In genomic region chr6:51398793-51399192, GRCh38 we compare ENCODE assay signal across 14 cellular contexts.
DNase-seq lines count a peak whose midpoint lies in the region; ATAC-seq, FAIRE-seq and TF ChIP-seq lines count a peak whose summit lies in the region.
"Had no signal": no experiment of that assay in that cellular context is flagged by ENCODE, and none has a peak within 500 bp of the region (broad histone marks: within the 10 kb centered on the region; RNA-seq: fewer than 3 reads in every experiment).

No MANE protein-coding gene starts in this region.

- CTCF ChIA-PET in HEK293 (lab: Yijun Ruan, JAX) (interaction anchor here (0.8 kb wide), 1 partner anchor 845 kb away, joined by 4 read pairs; no protein-coding TSS in a partner anchor), GM12878 (lab: Yijun Ruan, JAX) (interaction anchor here (0.7 to 1.1 kb wide), 4 partner anchors 9 to 61 kb away, joined by 3 to 4 read pairs (median 3); no protein-coding TSS in a partner anchor)

- no peak overlapping the region for H3K4me3 Mint-ChIP-seq in endothelial cell (ENCODE audit: unreplicated experiment)

- SMC1A ChIA-PET in GM12878 (lab: Charles Lee; ENCODE audit: uncharacterized antibody, unreplicated experiment) = interaction anchor here (0.5 to 3.5 kb wide), 5 partner anchors 8 to 237 kb away, joined by 3 to 14 read pairs (median 3); no protein-coding TSS in a partner anchor

- no peak overlapping the region for H2AFZ ChIP-seq in GM12878 (ENCODE audit: control insufficient read depth, low read depth, low read length)

- H3K9me3 Mint-ChIP-seq in endothelial cell (ENCODE audit: unreplicated experiment) = no peaks in the 10 kb centered on the region

- no peak for TF ChIP-seq POLR2A in GM12878 (IDR thresholded peaks at IDR 0.05; ENCODE audit: low read depth, low read length)

- no peak overlapping the region for H3K27ac ChIP-seq in HEK293 (ENCODE audit: extremely low read depth, low read depth, low read length)
- H3K27ac ChIP-seq in GM12878 (ENCODE audit: control insufficient read depth, insufficient read depth) = no peak overlapping the region
- H3K27ac ChIP-seq: 22Rv1, tibial artery had no signal

- H3K4me3 ChIP-seq in HEK293 (ENCODE audit: low read depth, low read length) = no peak overlapping the region
- H3K4me3 ChIP-seq in GM12878 = no peak overlapping the region
- H3K4me3 ChIP-seq: lung, smooth muscle cell, tibial artery had no signal

- TF ChIP-seq CTCF in HEK293 (tag by site-specific recombination; IDR thresholded peaks at IDR 0.05) = 0 out of 2 replicates have a peak, but pooled peaks have one; percentile 8
- TF ChIP-seq CTCF in GM12878 (IDR thresholded peaks at IDR 0.05 in 2 of 3, conservative IDR thresholded peaks at IDR 0.05 in 1 of 3; ENCODE audit: control insufficient read depth in 2 of 3, extremely low read depth in 1 of 3, insufficient read depth in 1 of 3, low read depth in 3 of 3, low read length in 3 of 3) = peak in 2 of 3 experiments; percentile 17 to 36; a peak in 3 of 6 replicates
- TF ChIP-seq CTCF in endothelial cell (IDR thresholded peaks at IDR 0.05; ENCODE audit: unreplicated experiment) = no peak

- no peak overlapping the region for H3K4me2 ChIP-seq in GM12878 (ENCODE audit: control insufficient read depth, insufficient read depth)
- H3K4me2 ChIP-seq: smooth muscle cell had no signal

- in situ Hi-C loops in GM12878 (cut with MboI) = no loop called here

- FAIRE-seq in GM12878 (lab: Jason Lieb, UNC) = no peak
- FAIRE-seq: endothelial cell of umbilical vein had no signal

- RAD21 ChIA-PET in GM12878 (lab: Charles Lee; ENCODE audit: unreplicated experiment) = interaction anchor here (1.4 kb wide), 1 partner anchor 116 kb away, joined by 4 read pairs; no protein-coding TSS in a partner anchor

- intact Hi-C loops in GM12878 (cut with micrococcal nuclease; ENCODE audit: unreplicated experiment) = loop anchor here (1.0 to 5.0 kb wide), 2 partner anchors 62 to 114 kb away; no protein-coding TSS in a partner anchor

- no peaks in the 10 kb centered on the region for H3K27me3 Mint-ChIP-seq in endothelial cell (ENCODE audit: unreplicated experiment)

- no peak for TF ChIP-seq EP300 in GM12878 (IDR thresholded peaks at IDR 0.05; ENCODE audit: borderline replicate concordance in 1 of 2, control insufficient read depth in 1 of 2, low read depth in 2 of 2, low read length in 2 of 2)

- peak; percentile 9 for DNase-seq in DMS 273 (lab: John Stamatoyannopoulos, UW; ENCODE audit: unreplicated experiment)
- DNase-seq in DMS 273 treated with DMSO at 0.1 percent for 48 hours (lab: John Stamatoyannopoulos, UW) = no peak
- DNase-seq in M059J (ENCODE audit: low read depth) = peak; percentile 42
- no peak for DNase-seq in GM12878 (ENCODE audit: low read depth, low spot score)
- DNase-seq in endothelial cell (ENCODE audit: low spot score) = no peak
- no peak for DNase-seq in NCI-H2196 treated with DMSO at 0.1 percent for 48 hours (lab: John Stamatoyannopoulos, UW; ENCODE audit: unreplicated experiment)
- DNase-seq in activated CD4-positive, alpha-beta T cell treated with anti-CD3 and anti-CD28 coated beads for 48 hours = no peak
- DNase-seq: activated naive CD4-positive, alpha-beta T cell; tibial artery had no signal

- ATAC-seq in GM12878 = peak; percentile 40

- POLR2A ChIA-PET in HEK293 (lab: Yijun Ruan, JAX) (no interaction called here), GM12878 (lab: Charles Lee) (interaction anchor here (0.5 kb wide), 1 partner anchor 156 kb away, joined by 5 read pairs; no protein-coding TSS in a partner anchor)

- BruUV-seq in GM12878 (replicated peaks; lab: Mats Ljungman, UMichigan) = no TSS peak

- 10% methylated on average over 5 of the region's 5 CpGs for WGBS in GM12878 (ENCODE audit: insufficient coverage, insufficient replicate concordance, low lambda C conversion rate, missing lambda C conversion rate)

- H3K27ac Mint-ChIP-seq in endothelial cell (ENCODE audit: unreplicated experiment) = no peak overlapping the region

- no peaks in the 10 kb centered on the region for H3K27me3 ChIP-seq in GM12878 (replicated peaks in 1 of 2; ENCODE audit: control insufficient read depth in 2 of 2, insufficient read depth in 2 of 2, low read length in 1 of 2)
- H3K27me3 ChIP-seq: tibial artery had no signal

- H3K9ac ChIP-seq in GM12878 (ENCODE audit: control insufficient read depth, insufficient read depth, low read length) = no peak overlapping the region

- H3K36me3 Mint-ChIP-seq in endothelial cell (ENCODE audit: low read depth, unreplicated experiment) = no peaks in the 10 kb centered on the region

- no peaks in the 10 kb centered on the region for H3K4me1 ChIP-seq in HEK293 (ENCODE audit: control insufficient read depth, insufficient read depth, low read length)
- no peaks in the 10 kb centered on the region for H3K4me1 ChIP-seq in GM12878 (ENCODE audit: control insufficient read depth, insufficient read depth, low read length)
- H3K4me1 ChIP-seq: tibial artery had no signal

- no peaks in the 10 kb centered on the region for H4K20me1 ChIP-seq in GM12878 (ENCODE audit: control insufficient read depth, insufficient read depth)

- TF ChIP-seq RAD21 in GM12878 (IDR thresholded peaks at IDR 0.05; ENCODE audit: insufficient read depth, low read depth, low read length) = peak; percentile 67

- H3K9me3 ChIP-seq in HEK293 (ENCODE audit: control insufficient read depth, insufficient read depth, low read depth, low read length) (no peaks in the 10 kb centered on the region), GM12878 (replicated peaks; ENCODE audit: control insufficient read depth, insufficient read depth, low read length) (no peaks in the 10 kb centered on the region)
- H3K9me3 ChIP-seq: tibial artery had no signal

- H3K79me2 ChIP-seq in GM12878 (ENCODE audit: control insufficient read depth, insufficient read depth, low read length) = no peaks in the 10 kb centered on the region

- no peaks in the 10 kb centered on the region for H3K4me1 Mint-ChIP-seq in endothelial cell (ENCODE audit: unreplicated experiment)

- H3K36me3 ChIP-seq in HEK293 (ENCODE audit: control insufficient read depth in 2 of 2, insufficient read depth in 1 of 2, low read length in 2 of 2) (no peaks in the 10 kb centered on the region), GM12878 (ENCODE audit: control insufficient read depth in 2 of 2, insufficient read depth in 2 of 2, low read length in 1 of 2) (no peaks in the 10 kb centered on the region)
- H3K36me3 ChIP-seq: tibial artery had no signal

TF ChIP-seq in HEK293, 187 proteins besides CTCF, POLR2A, EP300 and RAD21 (continues in another document):
- TF ChIP-seq SCRT1 (tag by site-specific recombination; IDR thresholded peaks at IDR 0.05; ENCODE audit: borderline replicate concordance) (no peak), ZNF121 (tag by site-specific recombination; IDR thresholded peaks at IDR 0.05) (no peak), ZNF843 (tag by site-specific recombination; IDR thresholded peaks at IDR 0.05) (no peak), ZNF426 (tag by site-specific recombination; IDR thresholded peaks at IDR 0.05) (no peak), KLF1 (tag by site-specific recombination; IDR thresholded peaks at IDR 0.05) (no peak)
- TF ChIP-seq, protein P1, sequence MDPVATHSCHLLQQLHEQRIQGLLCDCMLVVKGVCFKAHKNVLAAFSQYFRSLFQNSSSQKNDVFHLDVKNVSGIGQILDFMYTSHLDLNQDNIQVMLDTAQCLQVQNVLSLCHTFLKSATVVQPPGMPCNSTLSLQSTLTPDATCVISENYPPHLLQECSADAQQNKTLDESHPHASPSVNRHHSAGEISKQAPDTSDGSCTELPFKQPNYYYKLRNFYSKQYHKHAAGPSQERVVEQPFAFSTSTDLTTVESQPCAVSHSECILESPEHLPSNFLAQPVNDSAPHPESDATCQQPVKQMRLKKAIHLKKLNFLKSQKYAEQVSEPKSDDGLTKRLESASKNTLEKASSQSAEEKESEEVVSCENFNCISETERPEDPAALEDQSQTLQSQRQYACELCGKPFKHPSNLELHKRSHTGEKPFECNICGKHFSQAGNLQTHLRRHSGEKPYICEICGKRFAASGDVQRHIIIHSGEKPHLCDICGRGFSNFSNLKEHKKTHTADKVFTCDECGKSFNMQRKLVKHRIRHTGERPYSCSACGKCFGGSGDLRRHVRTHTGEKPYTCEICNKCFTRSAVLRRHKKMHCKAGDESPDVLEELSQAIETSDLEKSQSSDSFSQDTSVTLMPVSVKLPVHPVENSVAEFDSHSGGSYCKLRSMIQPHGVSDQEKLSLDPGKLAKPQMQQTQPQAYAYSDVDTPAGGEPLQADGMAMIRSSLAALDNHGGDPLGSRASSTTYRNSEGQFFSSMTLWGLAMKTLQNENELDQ (tag by site-specific recombination; IDR thresholded peaks at IDR 0.05; ENCODE audit: low read depth) = no peak

TF ChIP-seq in GM12878, 131 proteins besides CTCF, POLR2A, EP300 and RAD21:
- TF ChIP-seq ZBTB33 (IDR thresholded peaks at IDR 0.05) (no peak), SMC3 (IDR thresholded peaks at IDR 0.05; ENCODE audit: borderline replicate concordance, low read length) (peak; percentile 29; the same call in 1 of the 2 replicates)

Comparison
In these comparisons a context has a peak if more than half of its experiments do, and no peak if none do; other contexts are left out.
1. DNase-seq: peak in DMS 273 (single experiment) and M059J (single experiment); none in DMS 273 treated with DMSO at 0.1 percent for 48 hours (single experiment), GM12878 (single experiment), endothelial cell (single experiment), NCI-H2196 treated with DMSO at 0.1 percent for 48 hours (single experiment) and activated CD4-positive, alpha-beta T cell treated with anti-CD3 and anti-CD28 coated beads for 48 hours (single experiment).